9 cellular contexts compared by ENCODE assay signal in genomic region chr14:91398192-91398591, GRCh38. TPM values are rescaled to one million over a fixed set of nuclear protein-coding genes. Genes with fewer than 3 reads are reported as not detected.
A peak's percentile ranks its signal among the peaks of the same experiment; 100 is the strongest.
DNase-seq lines count a peak whose midpoint lies in the region; ATAC-seq and TF ChIP-seq lines count a peak whose summit lies in the region.
"Had no signal": no experiment of that assay in that cellular context is flagged by ENCODE, and none has a peak within 500 bp of the region (broad histone marks: within the 10 kb centered on the region; RNA-seq: fewer than 3 reads in every experiment).

No MANE protein-coding gene starts in this region.

- WGBS in mesendoderm (ENCODE audit: extremely low coverage, insufficient coverage, low lambda C conversion rate): no CpG with 5 or more reads among the region's 4 CpGs

- peaks cover 99% of the 10 kb centered on the region for H3K4me1 Mint-ChIP-seq in stimulated activated naive CD8-positive, alpha-beta T cell treated with anti-CD3 and anti-CD28 coated beads, Interleukin-15, Interleukin-2, amounts not matched to agents 100 ng/mL and 50 ng/mL, for 24 hours (ENCODE audit: low read depth)
- H3K4me1 Mint-ChIP-seq in activated CD8-positive, alpha-beta T cell treated with anti-CD3 and anti-CD28 coated beads for 36 hours (ENCODE audit: low read depth): peaks cover 88% of the 10 kb centered on the region

- no peaks in the 10 kb centered on the region for H3K36me3 ChIP-seq in mesendoderm (ENCODE audit: control insufficient read depth, insufficient read depth, low read length)

- H3K79me2 ChIP-seq in mesendoderm (ENCODE audit: control insufficient read depth, insufficient read depth, low read length): peaks cover 62% of the 10 kb centered on the region

- no peak for DNase-seq in stimulated activated naive CD8-positive, alpha-beta T cell treated with anti-CD3 and anti-CD28 coated beads, Interleukin-15, Interleukin-2, amounts not matched to agents 100 U/mL and 50 U/mL, for 24 hours
- DNase-seq in activated CD8-positive, alpha-beta T cell treated with anti-CD3 and anti-CD28 coated beads for 36 hours: no peak
- DNase-seq in mesendoderm: no peak
- no peak for DNase-seq in stimulated activated CD4-positive, alpha-beta T cell treated with anti-CD3 and anti-CD28 coated beads, Interleukin-1b, Interleukin-23, amount 100 ng/mL, for 48 hours
- DNase-seq in NCI-H2107 treated with DMSO at 0.1 percent for 48 hours (lab: John Stamatoyannopoulos, UW; ENCODE audit: unreplicated experiment): no peak
- DNase-seq: NCI-H2227 treated with DMSO at 0.1 percent for 48 hours had no signal

- CTCF ChIA-PET in activated CD8-positive, alpha-beta T cell treated with anti-CD3 and anti-CD28 coated beads for 36 hours (lab: Charles Lee): interaction anchor here (0.8 to 10.3 kb wide), 12 partner anchors 10 to 83 kb away, joined by 3 to 112 read pairs (median 4); partner anchors contain the start of gene CCDC88C

- H3K56ac ChIP-seq in mesendoderm (ENCODE audit: low read length): peak overlapping the region; percentile 44

- POLR2A ChIA-PET in activated CD8-positive, alpha-beta T cell treated with anti-CD3 and anti-CD28 coated beads for 36 hours (lab: Charles Lee): interaction anchor here (0.6 to 13.8 kb wide), 14 partner anchors 11 to 75 kb away, joined by 3 to 214 read pairs (median 4); partner anchors contain the start of gene CCDC88C

- H3K18ac ChIP-seq in mesendoderm (ENCODE audit: low read length): peak overlapping the region; percentile 19

- no peak overlapping the region for H3K4me2 ChIP-seq in mesendoderm (ENCODE audit: low read length)

- H2AK5ac ChIP-seq in mesendoderm (ENCODE audit: low read length): no peak overlapping the region

- H3K27me3 Mint-ChIP-seq in stimulated activated naive CD8-positive, alpha-beta T cell treated with anti-CD3 and anti-CD28 coated beads, Interleukin-15, Interleukin-2, amounts not matched to agents 100 ng/mL and 50 ng/mL, for 24 hours: no peaks in the 10 kb centered on the region
- H3K27me3 Mint-ChIP-seq in activated CD8-positive, alpha-beta T cell treated with anti-CD3 and anti-CD28 coated beads for 36 hours: no peaks in the 10 kb centered on the region

- no peak overlapping the region for H2BK5ac ChIP-seq in mesendoderm (ENCODE audit: low read length)

- no peak overlapping the region for H3K4ac ChIP-seq in mesendoderm (ENCODE audit: low read depth, low read length)

- intact Hi-C loops in activated CD8-positive, alpha-beta T cell treated with anti-CD3 and anti-CD28 coated beads for 36 hours (cut with micrococcal nuclease): no loop called here

- H3K9me3 Mint-ChIP-seq in stimulated activated naive CD8-positive, alpha-beta T cell treated with anti-CD3 and anti-CD28 coated beads, Interleukin-15, Interleukin-2, amounts not matched to agents 100 ng/mL and 50 ng/mL, for 24 hours: no peaks in the 10 kb centered on the region
- no peaks in the 10 kb centered on the region for H3K9me3 Mint-ChIP-seq in activated CD8-positive, alpha-beta T cell treated with anti-CD3 and anti-CD28 coated beads for 36 hours

- no peak overlapping the region for H3K4me3 ChIP-seq in mesendoderm (ENCODE audit: low read length)

- peaks cover 16% of the 10 kb centered on the region for H3K79me1 ChIP-seq in mesendoderm (ENCODE audit: low read length)

- H3K4me1 ChIP-seq in mesendoderm (ENCODE audit: control insufficient read depth, low read depth, low read length): peaks cover 31% of the 10 kb centered on the region

- H3K4me3 Mint-ChIP-seq in stimulated activated naive CD8-positive, alpha-beta T cell treated with anti-CD3 and anti-CD28 coated beads, Interleukin-15, Interleukin-2, amounts not matched to agents 100 ng/mL and 50 ng/mL, for 24 hours: peak overlapping the region; percentile 83
- H3K4me3 Mint-ChIP-seq in activated CD8-positive, alpha-beta T cell treated with anti-CD3 and anti-CD28 coated beads for 36 hours: peak overlapping the region; percentile 70

- H3K36me3 Mint-ChIP-seq in stimulated activated naive CD8-positive, alpha-beta T cell treated with anti-CD3 and anti-CD28 coated beads, Interleukin-15, Interleukin-2, amounts not matched to agents 100 ng/mL and 50 ng/mL, for 24 hours (ENCODE audit: low read depth): peaks cover 15% of the 10 kb centered on the region
- peaks cover 45% of the 10 kb centered on the region for H3K36me3 Mint-ChIP-seq in activated CD8-positive, alpha-beta T cell treated with anti-CD3 and anti-CD28 coated beads for 36 hours (ENCODE audit: low read depth)

- H3K27me3 ChIP-seq in mesendoderm (ENCODE audit: insufficient read depth, low read length, poor library complexity): no peaks in the 10 kb centered on the region

- no peak overlapping the region for H2BK120ac ChIP-seq in mesendoderm (ENCODE audit: low read depth, low read length)

- no peak for TF ChIP-seq CTCF in activated CD8-positive, alpha-beta T cell treated with anti-CD3 and anti-CD28 coated beads for 36 hours (IDR thresholded peaks at IDR 0.05)

- H3K27ac Mint-ChIP-seq in stimulated activated naive CD8-positive, alpha-beta T cell treated with anti-CD3 and anti-CD28 coated beads, Interleukin-15, Interleukin-2, amounts not matched to agents 100 ng/mL and 50 ng/mL, for 24 hours: peak overlapping the region; percentile 97
- H3K27ac Mint-ChIP-seq in activated CD8-positive, alpha-beta T cell treated with anti-CD3 and anti-CD28 coated beads for 36 hours: peak overlapping the region; percentile 95

- H3K27ac ChIP-seq in mesendoderm (ENCODE audit: low read depth, low read length): no peak overlapping the region

- no peak overlapping the region for H3K9ac ChIP-seq in mesendoderm (ENCODE audit: low read length)

- no peak overlapping the region for H4K8ac ChIP-seq in mesendoderm (ENCODE audit: low read depth, low read length)

- no peak overlapping the region for H4K5ac ChIP-seq in mesendoderm (ENCODE audit: low read length)

- H3K23ac ChIP-seq in mesendoderm (ENCODE audit: low read length): no peak overlapping the region

- no peak overlapping the region for H2BK15ac ChIP-seq in mesendoderm (replicated peaks; ENCODE audit: low read depth)

- ATAC-seq in stimulated activated naive CD8-positive, alpha-beta T cell treated with anti-CD3 and anti-CD28 coated beads, Interleukin-15, Interleukin-2, amounts not matched to agents 100 U/mL and 50 U/mL, for 24 hours: no peak
- ATAC-seq in activated CD8-positive, alpha-beta T cell treated with anti-CD3 and anti-CD28 coated beads for 36 hours: no peak
- no peak for ATAC-seq in activated CD4-positive, CD25-positive, alpha-beta regulatory T cell treated with anti-CD3 and anti-CD28 coated beads, Interleukin-2, amount 50 U/mL, for 24 hours
- ATAC-seq in HG03521 (IDR thresholded peaks at IDR 0.05; ENCODE audit: unreplicated experiment): no peak

RNA-seq across cellular contexts. Expression of gene CCDC88C, which starts 19.4 kb away (rescaled TPM):
- total RNA-seq in activated CD8-positive, alpha-beta T cell treated with anti-CD3 and anti-CD28 coated beads for 36 hours: 10 to 100 TPM; 83.6 to 87.8 TPM
- polyA plus RNA-seq in mesendoderm (2013, experiment 1 of 2): 19.8 TPM
- polyA plus RNA-seq in mesendoderm (2013, experiment 2 of 2): 20.9 TPM
